In genomic region chr16:28879841-28880588, GRCh38 we compare ENCODE assay signal across 1 cellular context.
A peak's percentile ranks its signal among the peaks of the same experiment; 100 is the strongest.
TF ChIP-seq lines count a peak whose summit lies in the region.

No MANE protein-coding gene starts in this region.

TF ChIP-seq in HepG2, 621 proteins besides CTCF, POLR2A, EP300 and RAD21:
- TF ChIP-seq AGO2 (optimal IDR thresholded peaks at IDR 0.05; ENCODE audit: low read depth, low read length): peak; percentile 65
- TF ChIP-seq ZNF335 (CRISPR knock-in tag; IDR thresholded peaks at IDR 0.05): no peak
